In the genomic region with DNA sequence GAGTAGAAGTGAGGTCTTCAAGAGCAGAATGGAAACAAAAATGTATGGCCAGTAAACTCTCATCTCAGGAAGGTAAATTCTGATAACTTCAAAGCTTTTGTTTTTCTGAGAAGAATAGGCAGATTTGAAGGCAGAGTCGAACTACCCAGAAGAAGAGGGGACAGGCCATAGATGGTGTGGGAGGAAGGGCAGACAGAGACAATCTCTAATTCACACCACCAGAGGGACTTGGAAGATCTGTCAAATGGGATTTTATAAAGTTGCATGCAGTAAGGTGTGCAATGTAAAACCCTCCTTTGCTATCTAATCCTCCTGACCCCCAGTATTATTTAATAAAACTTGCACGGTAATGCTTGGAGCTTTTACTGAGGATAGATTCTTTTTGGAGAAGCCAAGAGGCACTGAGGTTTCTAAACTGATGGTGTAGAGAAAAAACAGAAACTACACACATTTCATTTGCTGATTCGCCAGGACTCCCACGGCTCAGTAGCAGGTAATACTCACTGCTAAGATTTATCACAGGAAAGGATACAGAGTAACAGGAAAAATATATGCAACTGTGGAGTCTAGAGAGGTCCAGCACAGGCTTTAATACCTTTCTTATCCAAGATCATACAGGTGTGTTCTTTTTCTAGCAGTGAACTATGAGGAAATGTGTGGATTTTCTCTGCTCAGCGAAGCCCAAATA, we compare ENCODE assay signal across 12 cellular contexts. TPM values are rescaled to one million over a fixed set of nuclear protein-coding genes. Genes with fewer than 3 reads are reported as not detected.
DNase-seq lines count a peak whose midpoint lies in the region; ATAC-seq, FAIRE-seq and TF ChIP-seq lines count a peak whose summit lies in the region.
"Had no signal": no experiment of that assay in that cellular context is flagged by ENCODE, and none has a peak within 500 bp of the region (broad histone marks: within the 10 kb centered on the region; RNA-seq: fewer than 3 reads in every experiment).

No MANE protein-coding gene starts in this region.

- CTCF ChIA-PET in SK-N-SH (lab: Yijun Ruan, JAX), result interaction anchor here (1.7 kb wide), 1 partner anchor 9 kb away, joined by 5 read pairs; no protein-coding TSS in a partner anchor
- CTCF ChIA-PET in K562 (lab: Yijun Ruan, JAX; ENCODE audit: low intra/inter-chr PET ratio), result interaction anchor here (0.6 kb wide), 1 partner anchor 38 kb away, joined by 3 read pairs; no protein-coding TSS in a partner anchor

- H4K20me1 ChIP-seq in SK-N-SH (ENCODE audit: insufficient read depth), result peaks cover 27% of the 10 kb centered on the region
- H4K20me1 ChIP-seq in K562 (replicated peaks; ENCODE audit: control insufficient read depth, insufficient read depth, low read length), result 0 out of 2 replicates have a peak, but pooled peaks cover 3% of the 10 kb centered on the region

- H3F3A ChIP-seq in SK-N-SH (replicated peaks; ENCODE audit: insufficient read depth), result peaks cover 39% of the 10 kb centered on the region

- H3K4me3 ChIP-seq in SK-N-SH (ENCODE audit: low read depth in 2 of 2, low read length in 1 of 2) (no peak overlapping the region), K562 (no peak overlapping the region)
- H3K4me3 ChIP-seq: coronary artery, heart left ventricle had no signal

- no peak overlapping the region for H3K4me3 Mint-ChIP-seq in nephron

- peaks cover 7% of the 10 kb centered on the region for H3K4me1 Mint-ChIP-seq in nephron

- TF ChIP-seq EP300 in SK-N-SH (IDR thresholded peaks at IDR 0.05; ENCODE audit: borderline replicate concordance in 1 of 2, low read depth in 1 of 2, low read length in 1 of 2) (no peak), K562 (IDR thresholded peaks at IDR 0.05; ENCODE audit: low read length) (no peak)

- TF ChIP-seq CTCF in SK-N-SH (IDR thresholded peaks at IDR 0.05), result peak; percentile 28
- TF ChIP-seq CTCF in K562 (IDR thresholded peaks at IDR 0.05 in 2 of 3, conservative IDR thresholded peaks at IDR 0.05 in 1 of 3; ENCODE audit: insufficient read depth in 2 of 3, low read depth in 1 of 3, low read length in 3 of 3), result peak in 2 of 3 experiments; percentile 17 to 21; a peak in 1 of 6 replicates
- no peak for TF ChIP-seq CTCF in nephron (IDR thresholded peaks at IDR 0.05; ENCODE audit: unreplicated experiment in 3 of 3)

- peak overlapping the region; percentile 47 to 86 (median 61) for H3K27ac Mint-ChIP-seq in nephron

- H3K9me1 ChIP-seq in K562 (ENCODE audit: control insufficient read depth, insufficient read depth, low read length), result no peaks in the 10 kb centered on the region

- TF ChIP-seq RAD21 in SK-N-SH (IDR thresholded peaks at IDR 0.05; ENCODE audit: low read length) (no peak), K562 (CRISPR knock-in tag; conservative IDR thresholded peaks at IDR 0.05 in 1 of 2, IDR thresholded peaks at IDR 0.05 in 1 of 2) (peak; percentile 17 to 61; a peak in 2 of 4 replicates)

- intact Hi-C loops in K562 (cut with micrococcal nuclease), result no loop called here

- FAIRE-seq in K562 (lab: Jason Lieb, UNC), result no peak
- no peak for FAIRE-seq in GM19239 (lab: Jason Lieb, UNC)

- no peaks in the 10 kb centered on the region for H3K9me2 ChIP-seq in SK-N-SH

- H3K4me1 ChIP-seq in SK-N-SH (ENCODE audit: control insufficient read depth in 1 of 2, insufficient read depth in 2 of 2, low read depth in 1 of 2, low read length in 1 of 2) (no peaks in the 10 kb centered on the region), K562 (replicated peaks in 1 of 2; ENCODE audit: control insufficient read depth in 2 of 2, insufficient read depth in 2 of 2, low read length in 2 of 2) (no peaks in the 10 kb centered on the region; a peak in 1 of 5 replicates)

- H3K36me3 ChIP-seq in SK-N-SH (replicated peaks in 1 of 2; ENCODE audit: control insufficient read depth in 1 of 2, insufficient read depth in 2 of 2, low read length in 1 of 2) (peaks cover 6 to 10% of the 10 kb centered on the region in 2 experiments), K562 (ENCODE audit: control insufficient read depth, insufficient read depth, low read length) (peaks cover 7% of the 10 kb centered on the region; the same call in 2 of the 3 replicates)

- no peak for ATAC-seq in SK-N-SH treated with all-trans-retinoic acid at 6 μM for 48 hours
- ATAC-seq in K562, result no peak
- no peak for ATAC-seq in HG03280 (IDR thresholded peaks at IDR 0.05; ENCODE audit: unreplicated experiment)
- ATAC-seq: heart left ventricle, right cardiac atrium had no signal

- POLR2A ChIA-PET in SK-N-SH (lab: Yijun Ruan, JAX) (no interaction called here), K562 (lab: Yijun Ruan, JAX) (no interaction called here)

- H2AFZ ChIP-seq in SK-N-SH (ENCODE audit: low read depth), result no peak overlapping the region
- 0 out of 2 replicates have a peak overlapping the region, but pooled peaks have one; percentile 3 for H2AFZ ChIP-seq in K562 (ENCODE audit: low read depth, low read length)

- no peaks in the 10 kb centered on the region for H3K79me2 ChIP-seq in SK-N-SH (ENCODE audit: insufficient read depth)
- H3K79me2 ChIP-seq in K562 (ENCODE audit: control insufficient read depth, insufficient read depth, low read length), result no peaks in the 10 kb centered on the region

- no peaks in the 10 kb centered on the region for H3K27me3 ChIP-seq in SK-N-SH (ENCODE audit: insufficient read depth)
- no peaks in the 10 kb centered on the region for H3K27me3 ChIP-seq in K562 (ENCODE audit: control insufficient read depth in 2 of 2, insufficient read depth in 2 of 2, low read length in 2 of 2)
- H3K27me3 ChIP-seq: heart left ventricle had no signal

- H3K27ac ChIP-seq in SK-N-SH (ENCODE audit: low read depth in 2 of 2, low read length in 1 of 2), result no peak overlapping the region
- H3K27ac ChIP-seq in K562 (ENCODE audit: extremely low read depth, low read depth, low read length), result no peak overlapping the region
- H3K27ac ChIP-seq: heart left ventricle had no signal

- in situ Hi-C loops in K562 (cut with MboI), result loop anchor here (10.0 kb wide), 1 partner anchor 311 kb away; no protein-coding TSS in a partner anchor

- TF ChIP-seq POLR2A in K562 (conservative IDR thresholded peaks at IDR 0.05), result no peak

- no peak overlapping the region for H3K9ac ChIP-seq in SK-N-SH
- H3K9ac ChIP-seq in K562 (ENCODE audit: insufficient read depth in 1 of 2, low read depth in 2 of 2, low read length in 2 of 2), result no peak overlapping the region

- no peaks in the 10 kb centered on the region for H3K9me3 Mint-ChIP-seq in nephron

- peaks cover 12% of the 10 kb centered on the region for H3K36me3 Mint-ChIP-seq in nephron (ENCODE audit: low read depth)

- DNase-seq in SK-N-SH (no peak), Kasumi-1 (lab: John Stamatoyannopoulos, UW) (peak; percentile 15 to 31), K562 (ENCODE audit: extremely low read depth in 1 of 4, low spot score in 3 of 4) (peak in 2 of 4 experiments; percentile 17 to 24), NK-92 (lab: John Stamatoyannopoulos, UW; ENCODE audit: unreplicated experiment) (no peak), GM19239 (ENCODE audit: insufficient read length, low spot score) (no peak)
- DNase-seq: heart left ventricle, NCI-H2029, right cardiac atrium had no signal

- WGBS in SK-N-SH (ENCODE audit: low lambda C conversion rate), result 51% methylated on average over 5 of the region's 5 CpGs
- 12% methylated on average over 5 of the region's 5 CpGs for WGBS in K562 (ENCODE audit: insufficient coverage, low coverage, missing lambda C conversion rate)

- H3K27me3 Mint-ChIP-seq in nephron (ENCODE audit: low read depth), result no peaks in the 10 kb centered on the region

- H3K9me3 ChIP-seq in SK-N-SH, result no peaks in the 10 kb centered on the region
- no peaks in the 10 kb centered on the region for H3K9me3 ChIP-seq in K562 (replicated peaks; ENCODE audit: control insufficient read depth, insufficient read depth, low read depth, low read length)
- H3K9me3 ChIP-seq: heart left ventricle had no signal

- H3K4me2 ChIP-seq in SK-N-SH (no peak overlapping the region), K562 (ENCODE audit: insufficient read depth, low read length) (no peak overlapping the region)

- no TSS peak for BruUV-seq in K562 (replicated peaks; lab: Mats Ljungman, UMichigan)

TF ChIP-seq in SK-N-SH, 30 proteins besides CTCF, POLR2A, EP300 and RAD21 (continues in another document):
- TF ChIP-seq SIN3A (IDR thresholded peaks at IDR 0.05; ENCODE audit: borderline replicate concordance, low read depth, low read length), result no peak
- TF ChIP-seq RXRA (IDR thresholded peaks at IDR 0.05; ENCODE audit: borderline replicate concordance, low read depth), result no peak
- no peak for TF ChIP-seq RCOR1 (IDR thresholded peaks at IDR 0.05; ENCODE audit: low read length)

TF ChIP-seq in K562, 482 proteins besides CTCF, POLR2A, EP300 and RAD21 (continues in another document):
- no peak for TF ChIP-seq ZNF277 (CRISPR knock-in tag; IDR thresholded peaks at IDR 0.05; ENCODE audit: borderline replicate concordance)

RNA-seq across cellular contexts. Expression of gene SLC38A2, which starts 18.3 kb away (rescaled TPM):
- polyA plus RNA-seq in SK-N-SH (2012; rRNA removed) (135 and 191 TPM in 2 replicates), K562 (2011; rRNA removed) (122 and 143 TPM in 2 replicates), K562 (2014; fragmentation: Illumina TruSeq; extraction: Trizol) (180 and 209 TPM in 2 replicates), K562 (2014; fragmentation: Nextera tagmentation; extraction: Ambion mirVana) (100 to 1,000 TPM in 1 of 2 experiments, 10 to 100 TPM in 1; 98.7 to 132 TPM), K562 (2014; rRNA removed) (117 and 130 TPM in 2 replicates)
- 133 and 142 TPM in 2 replicates for polyA plus RNA-seq in SK-N-SH (2012; cell fraction: cytosol; rRNA removed)
- polyA plus RNA-seq in SK-N-SH (2012; cell fraction: nucleus; rRNA removed), result 395 and 464 TPM in 2 replicates
- 290 and 561 TPM in 2 replicates for total RNA-seq in K562 (2011; cell fraction: chromatin; rRNA removed; ENCODE audit: low replicate concordance)
- 141 TPM in 2 replicates for total RNA-seq in K562 (2011; cell fraction: nucleolus; rRNA removed)
- total RNA-seq in K562 (2011; cell fraction: nucleoplasm; rRNA removed), result 257 and 355 TPM in 2 replicates
- total RNA-seq in K562 (2014; rRNA removed) (176 and 194 TPM in 2 replicates), K562 (2014; rRNA removed; fragmentation: Illumina TruSeq; extraction: Trizol) (227 and 308 TPM in 2 replicates), K562 (2015; rRNA removed; fragmentation: Illumina TruSeq; extraction: Trizol) (106 and 114 TPM in 2 replicates), K562 (2021) (249 and 292 TPM in 2 replicates)
- 83.9 and 91.7 TPM in 2 replicates for polyA plus RNA-seq in K562 (2011; cell fraction: cytosol; rRNA removed)
- polyA plus RNA-seq in K562 (2011; cell fraction: nucleus; rRNA removed), result 241 and 296 TPM in 2 replicates
- polyA plus RNA-seq in K562 (2012), result 79.7 and 147 TPM in 2 replicates
- polyA minus RNA-seq in K562 (2011; rRNA and poly(A)+ RNA removed), result 176 and 180 TPM in 2 replicates
- 73.8 and 122 TPM in 2 replicates for polyA minus RNA-seq in K562 (2011; cell fraction: cytosol; rRNA and poly(A)+ RNA removed)
- polyA minus RNA-seq in K562 (2011; cell fraction: nucleus; rRNA and poly(A)+ RNA removed), result 275 and 440 TPM in 2 replicates

Comparison
In these comparisons a context has a peak if more than half of its experiments do, and no peak if none do; other contexts are left out.
1. DNase-seq: peak in Kasumi-1 (2 of 2); none in SK-N-SH (single experiment), NK-92 (single experiment) and GM19239 (single experiment).
2. CTCF ChIP-seq: peak in SK-N-SH (single experiment) and K562 (2 of 3); none in nephron (0 of 3).
3. Of the 27 proteins assayed by ChIP-seq in both K562 and SK-N-SH: peak only in K562: RAD21; only in SK-N-SH: none; in both: CTCF; in neither: 25.